In the genomic region with DNA sequence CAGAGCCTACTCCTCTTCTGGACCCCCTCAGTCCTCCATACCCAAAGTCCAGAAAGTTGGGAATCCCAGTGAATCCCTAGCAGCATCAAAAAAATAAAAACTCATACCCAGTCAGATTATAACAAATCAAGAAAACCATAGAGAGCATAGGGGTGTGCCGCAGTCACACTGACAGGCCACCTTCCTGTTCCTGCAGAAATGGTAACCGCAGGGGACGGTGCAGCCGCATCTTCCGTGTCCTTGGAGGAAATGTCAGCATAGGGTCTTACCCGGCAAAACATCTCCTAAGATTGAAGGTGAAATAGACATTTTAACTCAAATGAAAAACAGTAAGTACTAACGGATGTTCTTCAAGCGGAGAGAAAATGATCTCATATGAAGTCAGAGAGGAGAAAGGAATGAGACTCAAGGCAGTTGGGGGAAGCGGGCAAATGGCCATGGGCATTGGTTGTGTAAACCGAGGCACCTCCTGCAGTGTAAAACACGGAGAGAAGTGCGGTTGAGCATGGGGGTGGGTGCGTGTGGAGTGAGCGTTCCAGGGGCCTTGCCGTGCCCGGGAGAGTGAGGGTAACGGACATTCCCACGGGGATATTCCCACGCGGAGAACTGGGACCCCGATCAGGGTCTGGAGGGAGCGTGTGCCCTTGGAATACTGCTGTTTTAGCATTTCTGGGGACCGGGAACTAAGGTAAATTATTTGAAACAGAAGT, we compare ENCODE assay signal across 16 cellular contexts.
DNase-seq lines count a peak whose midpoint lies in the region; TF ChIP-seq lines count a peak whose summit lies in the region.
"Had no signal": no experiment of that assay in that cellular context is flagged by ENCODE, and none has a peak within 500 bp of the region (broad histone marks: within the 10 kb centered on the region; RNA-seq: fewer than 3 reads in every experiment).

No MANE protein-coding gene starts in this region.

- no peak overlapping the region for H3K14ac ChIP-seq in H9 (ENCODE audit: insufficient read depth, low read length)

- no peak overlapping the region for H4K5ac ChIP-seq in H9 (ENCODE audit: insufficient read length, low read depth, low read length)

- no peaks in the 10 kb centered on the region for H3K79me1 ChIP-seq in H9 (ENCODE audit: insufficient read depth, low read depth, low read length, poor library complexity, severe bottlenecking)

- H3K27me3 ChIP-seq in H9 (ENCODE audit: insufficient read depth, low read length) (no peaks in the 10 kb centered on the region), endodermal cell (ENCODE audit: control insufficient read depth, insufficient read depth, low read length, poor library complexity, severe bottlenecking) (no peaks in the 10 kb centered on the region), osteoblast (ENCODE audit: insufficient read depth, low read length) (no peaks in the 10 kb centered on the region)

- no peak overlapping the region for H3K4me2 ChIP-seq in H9 (ENCODE audit: insufficient read depth, insufficient read length, low read length)
- no peak overlapping the region for H3K4me2 ChIP-seq in osteoblast (ENCODE audit: insufficient read depth, low read length)

- H3K79me2 ChIP-seq in H9 (ENCODE audit: insufficient read depth, low read length) (no peaks in the 10 kb centered on the region), osteoblast (ENCODE audit: insufficient read depth, low read length) (peaks cover 7% of the 10 kb centered on the region)

- no peak overlapping the region for H2BK12ac ChIP-seq in H9 (ENCODE audit: insufficient read length, low read depth, low read length)

- H2AK5ac ChIP-seq in H9 (ENCODE audit: insufficient read length, low read length), result no peak overlapping the region

- no peak overlapping the region for H2BK120ac ChIP-seq in H9 (ENCODE audit: low read depth, low read length, poor library complexity, severe bottlenecking)

- H3K18ac ChIP-seq in H9 (ENCODE audit: insufficient read length, low read depth, low read length), result no peak overlapping the region

- no peaks in the 10 kb centered on the region for H3K36me3 ChIP-seq in endodermal cell (ENCODE audit: control insufficient read depth, insufficient read depth, low read length)
- no peaks in the 10 kb centered on the region for H3K36me3 ChIP-seq in osteoblast (ENCODE audit: insufficient read depth, low read length)

- no peaks in the 10 kb centered on the region for H3K4me1 Mint-ChIP-seq in activated naive CD4-positive, alpha-beta T cell treated with anti-CD3 and anti-CD28 coated beads, Interleukin-2, amount 50 U/mL, for 24 hours
- H3K4me1 Mint-ChIP-seq in H9 (peaks cover 3 to 6% of the 10 kb centered on the region in 2 experiments; a peak in 2 of 4 replicates), endodermal cell (no peaks in the 10 kb centered on the region)

- H3K4me1 ChIP-seq in H9 (ENCODE audit: insufficient read depth, low read length) (no peaks in the 10 kb centered on the region), endodermal cell (ENCODE audit: control insufficient read depth, insufficient read depth, low read length) (no peaks in the 10 kb centered on the region), osteoblast (ENCODE audit: insufficient read depth, low read length) (peaks cover 7% of the 10 kb centered on the region)

- no peak overlapping the region for H4K8ac ChIP-seq in H9 (replicated peaks; ENCODE audit: insufficient read length, low read depth, low read length)

- no peaks in the 10 kb centered on the region for H3K23me2 ChIP-seq in H9 (ENCODE audit: insufficient read length, low read depth, low read length, poor library complexity, severe bottlenecking)

- no peak overlapping the region for H3K56ac ChIP-seq in H9 (ENCODE audit: insufficient read length, low read depth, low read length)

- no peak for DNase-seq in activated naive CD4-positive, alpha-beta T cell (lab: John Stamatoyannopoulos, UW)
- DNase-seq in H9 (peak; percentile 8), endodermal cell (peak; percentile 27), osteoblast (ENCODE audit: insufficient read length, low spot score, missing footprints) (peak; percentile 26), NCI-H1930 (lab: John Stamatoyannopoulos, UW) (no peak), DMS114 treated with DMSO at 0.1 percent for 48 hours (lab: John Stamatoyannopoulos, UW; ENCODE audit: unreplicated experiment) (no peak), KG1 (lab: John Stamatoyannopoulos, UW) (no peak)
- DNase-seq: COR-L47, DMS53, NCI-H1436, NCI-H2227 treated with DMSO at 0.1 percent for 48 hours, NCI-H526 treated with DMSO at 0.1 percent for 48 hours, RPMI8226 had no signal

- H4K91ac ChIP-seq in H9 (ENCODE audit: insufficient read length, low read depth, low read length), result no peak overlapping the region

- H3K4me3 ChIP-seq in endodermal cell (ENCODE audit: low read length) (no peak overlapping the region), osteoblast (ENCODE audit: insufficient read depth, low read length) (no peak overlapping the region)

- H3K4ac ChIP-seq in H9 (ENCODE audit: low read depth, low read length), result no peak overlapping the region

- H2BK5ac ChIP-seq in H9 (ENCODE audit: insufficient read length, low read length), result no peak overlapping the region

- H3K4me3 Mint-ChIP-seq in activated naive CD4-positive, alpha-beta T cell treated with anti-CD3 and anti-CD28 coated beads, Interleukin-2, amount 50 U/mL, for 24 hours, result no peak overlapping the region
- no peak overlapping the region for H3K4me3 Mint-ChIP-seq in H9
- H3K4me3 Mint-ChIP-seq in endodermal cell, result no peak overlapping the region
- H3K4me3 Mint-ChIP-seq: IgD-negative memory B cell had no signal

- H3T11ph ChIP-seq in H9 (ENCODE audit: low read length), result no peak overlapping the region

- H3K36me3 Mint-ChIP-seq in activated naive CD4-positive, alpha-beta T cell treated with anti-CD3 and anti-CD28 coated beads, Interleukin-2, amount 50 U/mL, for 24 hours, result peaks cover 2% of the 10 kb centered on the region
- H3K36me3 Mint-ChIP-seq in H9 (ENCODE audit: insufficient read depth in 1 of 3, low read depth in 3 of 3), result peaks cover 0 to 15% (median 7%) of the 10 kb centered on the region in 3 experiments; a peak in 5 of 7 replicates
- peaks cover 21% of the 10 kb centered on the region for H3K36me3 Mint-ChIP-seq in endodermal cell (ENCODE audit: low read depth)

- TF ChIP-seq CTCF in H9 (conservative IDR thresholded peaks at IDR 0.05) (no peak), endodermal cell (conservative IDR thresholded peaks at IDR 0.05) (no peak), osteoblast (IDR thresholded peaks at IDR 0.05; ENCODE audit: extremely low read depth, low read depth, low read length) (no peak)

- H2BK15ac ChIP-seq in H9 (ENCODE audit: low read depth, low read length), result no peak overlapping the region

- no peak overlapping the region for H3K9ac ChIP-seq in H9 (ENCODE audit: extremely low read depth, insufficient read length, low read length)
- H3K9ac ChIP-seq in endodermal cell (ENCODE audit: extremely low read depth, low read length, poor library complexity, severe bottlenecking), result no peak overlapping the region

- WGBS in H9 (ENCODE audit: extremely low coverage, insufficient read length, low lambda C conversion rate), result no CpG with 5 or more reads among the region's 23 CpGs
- WGBS in endodermal cell (ENCODE audit: insufficient coverage in 1 of 2, insufficient read length in 1 of 2), 2 experiments, result 91 to 96% methylated on average over 20 to 23 of the region's 23 CpGs

- H2AFZ ChIP-seq in H9 (ENCODE audit: low read length), result no peak overlapping the region
- H2AFZ ChIP-seq in osteoblast (ENCODE audit: low read length), result no peak overlapping the region

- H3K27ac ChIP-seq in H9 (ENCODE audit: insufficient read length, low read depth, low read length) (no peak overlapping the region), endodermal cell (ENCODE audit: low read depth, low read length) (no peak overlapping the region), osteoblast (ENCODE audit: low read depth, low read length) (no peak overlapping the region)
- H3K27ac ChIP-seq: C4-2B had no signal

- H4K20me1 ChIP-seq in H9 (ENCODE audit: control insufficient read depth, insufficient read depth, insufficient read length), result no peaks in the 10 kb centered on the region
- H4K20me1 ChIP-seq in osteoblast (ENCODE audit: insufficient read depth, low read length), result no peaks in the 10 kb centered on the region

- no peak overlapping the region for H3K23ac ChIP-seq in H9 (ENCODE audit: insufficient read length, low read depth, low read length)

- H3K27me3 Mint-ChIP-seq in activated naive CD4-positive, alpha-beta T cell treated with anti-CD3 and anti-CD28 coated beads, Interleukin-2, amount 50 U/mL, for 24 hours, result no peaks in the 10 kb centered on the region
- H3K27me3 Mint-ChIP-seq in H9 (ENCODE audit: low read depth) (no peaks in the 10 kb centered on the region; the same call in none of the 2 replicates), endodermal cell (ENCODE audit: insufficient read depth) (no peaks in the 10 kb centered on the region)
- H3K27me3 Mint-ChIP-seq: IgD-negative memory B cell had no signal

- H2BK20ac ChIP-seq in H9 (ENCODE audit: low read depth, low read length, poor library complexity, severe bottlenecking), result no peak overlapping the region

- H3K27ac Mint-ChIP-seq in activated naive CD4-positive, alpha-beta T cell treated with anti-CD3 and anti-CD28 coated beads, Interleukin-2, amount 50 U/mL, for 24 hours, result peak overlapping the region; percentile 10
- H3K27ac Mint-ChIP-seq in H9, result no peak overlapping the region
- H3K27ac Mint-ChIP-seq in endodermal cell, result no peak overlapping the region

- no peaks in the 10 kb centered on the region for H3K9me3 Mint-ChIP-seq in activated naive CD4-positive, alpha-beta T cell treated with anti-CD3 and anti-CD28 coated beads, Interleukin-2, amount 50 U/mL, for 24 hours
- H3K9me3 Mint-ChIP-seq in H9 (peaks cover 5 to 15% of the 10 kb centered on the region in 2 experiments; a peak in 2 of 5 replicates), endodermal cell (peaks cover 12% of the 10 kb centered on the region)
- H3K9me3 Mint-ChIP-seq: IgD-negative memory B cell had no signal

- H3K9me3 ChIP-seq in H9 (ENCODE audit: control insufficient read depth, low read depth, low read length), result no peaks in the 10 kb centered on the region
- H3K9me3 ChIP-seq in endodermal cell (ENCODE audit: control insufficient read depth, low read length), result no peaks in the 10 kb centered on the region
- H3K9me3 ChIP-seq in osteoblast (ENCODE audit: low read depth, low read length), result no peaks in the 10 kb centered on the region

Comparison
In these comparisons a context has a peak if more than half of its experiments do, and no peak if none do; other contexts are left out.
1. DNase-seq: peak in H9 (single experiment), endodermal cell (single experiment) and osteoblast (single experiment); none in activated naive CD4-positive, alpha-beta T cell (0 of 4), NCI-H1930 (0 of 2), DMS114 treated with DMSO at 0.1 percent for 48 hours (single experiment) and KG1 (single experiment).